23 cellular contexts compared by ENCODE assay signal in the genomic region with DNA sequence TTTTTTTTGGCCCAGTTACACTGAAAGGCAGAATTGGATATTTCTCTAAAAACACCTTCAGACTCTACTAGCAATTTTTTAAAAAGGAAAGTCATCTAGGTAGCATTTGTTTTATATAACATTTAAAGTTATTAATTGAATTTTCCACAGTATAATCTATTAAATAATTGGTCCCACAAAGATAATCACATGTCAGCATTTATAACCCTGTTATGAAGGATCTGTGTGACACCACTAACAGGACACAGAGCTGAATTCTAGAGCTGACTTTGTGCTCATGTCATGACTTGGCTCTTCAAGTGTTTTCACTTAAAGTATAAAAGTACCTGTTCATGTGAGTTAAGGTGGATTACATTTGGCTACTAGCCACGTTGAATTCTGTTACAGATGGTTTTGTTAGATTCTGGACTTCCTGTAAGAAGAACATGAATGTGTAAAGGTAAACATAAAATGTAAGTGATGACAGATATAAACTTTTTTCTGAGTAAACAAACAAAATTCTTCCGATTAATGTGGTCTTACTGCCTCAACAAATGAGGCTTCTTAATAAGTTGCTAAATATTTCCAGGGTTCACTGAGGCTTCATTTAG.
"Had no signal": no experiment of that assay in that cellular context is flagged by ENCODE, and none has a peak within 500 bp of the region (broad histone marks: within the 10 kb centered on the region; RNA-seq: fewer than 3 reads in every experiment).

No MANE protein-coding gene starts in this region.

- H3K4me3 ChIP-seq: SJCRH30 had no signal

- ATAC-seq: Panc1, SK-N-SH treated with all-trans-retinoic acid at 6 μM for 48 hours had no signal

- H3K27ac ChIP-seq: HL-60, KMS-11, RWPE1, SJCRH30 had no signal

- H3K36me3 ChIP-seq: SJCRH30 had no signal

- H3K4me2 ChIP-seq: KMS-11 had no signal

- H3K9me3 ChIP-seq: SJCRH30 had no signal

- H3K9ac ChIP-seq: KMS-11 had no signal

- H3K4me1 ChIP-seq: SJCRH30 had no signal

- H3K27me3 ChIP-seq: SJCRH30 had no signal

- FAIRE-seq: HTR-8/SVneo had no signal

- DNase-seq: Kasumi-1, MM.1S, NCI-H1092 treated with DMSO at 0.1 percent for 48 hours, NCI-H1436, NCI-H187, NCI-H2029, NCI-H2081 treated with DMSO at 0.1 percent for 48 hours, NCI-H2171, NCI-H226, NCI-H446, NCI-H510A, NCI-H524 treated with DMSO at 0.1 percent for 48 hours, NCI-H69, NCI-H774, SHP77, SJCRH30, T-helper 1 cell had no signal
